Comparison of ENCODE assay signal across 9 cellular contexts in genomic region chr4:81030617-81031388, GRCh38. TPM values are rescaled to one million over a fixed set of nuclear protein-coding genes. Genes with fewer than 3 reads are reported as not detected.
A peak's percentile ranks its signal among the peaks of the same experiment; 100 is the strongest.
DNase-seq lines count a peak whose midpoint lies in the region; ATAC-seq and TF ChIP-seq lines count a peak whose summit lies in the region.
"Had no signal": no experiment of that assay in that cellular context is flagged by ENCODE, and none has a peak within 500 bp of the region (broad histone marks: within the 10 kb centered on the region; RNA-seq: fewer than 3 reads in every experiment).

Gene BMP3, plus strand, starts transcription at chr4:81030708. Its CDS starts 577 bp downstream, at chr4:81031285.

- no peak within 1 kb of the TSS for H3K27ac Mint-ChIP-seq in activated T-cell treated with anti-CD3 and anti-CD28 coated beads, Interleukin-2, amount 50 U/mL, for 24 hours
- H3K27ac Mint-ChIP-seq: activated naive CD4-positive, alpha-beta T cell treated with anti-CD3 and anti-CD28 coated beads, Interleukin-2, amount 50 U/mL, for 72 hours had no signal

- no peak within 1 kb of the TSS for H3K27ac ChIP-seq in SJSA1
- no peak within 1 kb of the TSS for H3K27ac ChIP-seq in esophagus squamous epithelium
- no peak within 1 kb of the TSS for H3K27ac ChIP-seq in neural cell (ENCODE audit: low read length)
- H3K27ac ChIP-seq in adrenal gland, result no peak within 1 kb of the TSS

- no peaks in the 10 kb centered on the region for H3K36me3 ChIP-seq in SJSA1
- H3K36me3 ChIP-seq in esophagus squamous epithelium, result no peaks in the 10 kb centered on the region
- H3K36me3 ChIP-seq in neural cell (ENCODE audit: insufficient read depth, low read length), result no peaks in the 10 kb centered on the region
- no peaks in the 10 kb centered on the region for H3K36me3 ChIP-seq in adrenal gland (replicated peaks in 1 of 2)

- DNase-seq in activated T-cell treated with anti-CD3 and anti-CD28 coated beads, Interleukin-2, amount 50 U/mL, for 24 hours, result peak; percentile 34
- no peak for DNase-seq in activated T-cell treated with anti-CD3 and anti-CD28 coated beads, Interleukin-2, amount 50 U/mL, for 1 hour
- peak in 1 of 2 experiments; percentile 4 for DNase-seq in SJSA1 (ENCODE audit: low read depth in 1 of 2, low spot score in 2 of 2)
- no peak for DNase-seq in esophagus squamous epithelium (lab: John Stamatoyannopoulos, UW)
- no peak for DNase-seq in AML-193 (lab: John Stamatoyannopoulos, UW)
- DNase-seq in adrenal gland, result no peak

- H2AFZ ChIP-seq in neural cell (ENCODE audit: low read depth, low read length), result no peak within 1 kb of the TSS

- H3K27me3 ChIP-seq in SJSA1 (replicated peaks), result peaks cover 54% of the 10 kb centered on the region
- peaks cover 0 to 96% (median 4%) of the 10 kb centered on the region in 4 donors for H3K27me3 ChIP-seq in esophagus squamous epithelium
- H3K27me3 ChIP-seq in neural cell (ENCODE audit: insufficient read depth, low read depth, low read length), result peaks cover 74% of the 10 kb centered on the region
- peaks cover 27% of the 10 kb centered on the region for H3K27me3 ChIP-seq in adrenal gland

- H3F3A ChIP-seq in neural cell (ENCODE audit: insufficient read depth, low read length, poor library complexity, severe bottlenecking), result no peaks in the 10 kb centered on the region

- no peaks in the 10 kb centered on the region for H3K36me3 Mint-ChIP-seq in activated T-cell treated with anti-CD3 and anti-CD28 coated beads, Interleukin-2, amount 50 U/mL, for 24 hours (ENCODE audit: low read depth)

- TF ChIP-seq RAD21 in neural cell (conservative IDR thresholded peaks at IDR 0.05), result peak; percentile 17

- TF ChIP-seq POLR2A in esophagus squamous epithelium (IDR thresholded peaks at IDR 0.05) (no peak), adrenal gland (IDR thresholded peaks at IDR 0.05) (no peak)

- peak within 1 kb of the TSS; percentile 78 for H3K4me3 Mint-ChIP-seq in activated T-cell treated with anti-CD3 and anti-CD28 coated beads, Interleukin-2, amount 50 U/mL, for 24 hours

- no peaks in the 10 kb centered on the region for H3K9me2 ChIP-seq in neural cell (ENCODE audit: insufficient read depth, low read length)

- intact Hi-C loops in esophagus squamous epithelium (cut with DNase I), result no loop called here
- intact Hi-C loops in adrenal gland (cut with DNase I), result no loop called here

- TF ChIP-seq CTCF in esophagus squamous epithelium (IDR thresholded peaks at IDR 0.05), result no peak
- no peak for TF ChIP-seq CTCF in neural cell (IDR thresholded peaks at IDR 0.05; ENCODE audit: poor library complexity, severe bottlenecking)
- no peak for TF ChIP-seq CTCF in adrenal gland (IDR thresholded peaks at IDR 0.05)

- H3K9ac ChIP-seq in neural cell (ENCODE audit: low read length), result peak within 1 kb of the TSS; percentile 49

- no peaks in the 10 kb centered on the region for H4K20me1 ChIP-seq in neural cell (ENCODE audit: insufficient read depth)

- H3K4me1 ChIP-seq in SJSA1 (replicated peaks), result peaks cover 8% of the 10 kb centered on the region; the same call in 1 of the 2 replicates
- peaks cover 0 to 22% (median 11%) of the 10 kb centered on the region in 3 donors for H3K4me1 ChIP-seq in esophagus squamous epithelium
- no peaks in the 10 kb centered on the region for H3K4me1 ChIP-seq in adrenal gland (replicated peaks in 1 of 2)

- no peaks in the 10 kb centered on the region for H3K9me3 ChIP-seq in SJSA1 (replicated peaks)
- H3K9me3 ChIP-seq in esophagus squamous epithelium, result no peaks in the 10 kb centered on the region
- no peaks in the 10 kb centered on the region for H3K9me3 ChIP-seq in neural cell (ENCODE audit: low read length)
- no peaks in the 10 kb centered on the region for H3K9me3 ChIP-seq in adrenal gland (replicated peaks in 1 of 3)

- 0 to 1% methylated on average over 2 to 36 of the region's 76 CpGs for WGBS in esophagus squamous epithelium, 2 donors
- WGBS in adrenal gland, 4 donors, result 0 to 4% (median 1%) methylated on average over 23 to 76 of the region's 76 CpGs

- peak within 1 kb of the TSS; percentile 81 for H3K4me2 ChIP-seq in neural cell (ENCODE audit: low read length)

- ATAC-seq in HG03095 (IDR thresholded peaks at IDR 0.05; ENCODE audit: unreplicated experiment), result no peak

- H3K79me2 ChIP-seq in neural cell (replicated peaks; ENCODE audit: insufficient read depth, low read length), result no peaks in the 10 kb centered on the region

- peaks cover 72% of the 10 kb centered on the region for H3K27me3 Mint-ChIP-seq in activated T-cell treated with anti-CD3 and anti-CD28 coated beads, Interleukin-2, amount 50 U/mL, for 24 hours

- H3K9me3 Mint-ChIP-seq in activated T-cell treated with anti-CD3 and anti-CD28 coated beads, Interleukin-2, amount 50 U/mL, for 24 hours, result no peaks in the 10 kb centered on the region
- H3K9me3 Mint-ChIP-seq: activated naive CD4-positive, alpha-beta T cell treated with anti-CD3 and anti-CD28 coated beads, Interleukin-2, amount 50 U/mL, for 72 hours had no signal

- no peak for TF ChIP-seq EP300 in neural cell (conservative IDR thresholded peaks at IDR 0.05; ENCODE audit: poor library complexity, severe bottlenecking)

- H3K4me3 ChIP-seq in SJSA1 (peak within 1 kb of the TSS; percentile 13), esophagus squamous epithelium (peak within 1 kb of the TSS; percentile 22 to 60 (median 33)), neural cell (ENCODE audit: low read length) (peak within 1 kb of the TSS; percentile 89), adrenal gland (peak within 1 kb of the TSS in 1 of 4 donors; percentile 26)

- H3K4me1 Mint-ChIP-seq in activated T-cell treated with anti-CD3 and anti-CD28 coated beads, Interleukin-2, amount 50 U/mL, for 24 hours (ENCODE audit: low read depth), result peaks cover 13% of the 10 kb centered on the region

TF ChIP-seq in neural cell, 6 proteins besides CTCF, POLR2A, EP300 and RAD21:
- TF ChIP-seq POLR2AphosphoS5 (IDR thresholded peaks at IDR 0.05), result peak; percentile 24
- peak; percentile 22 for TF ChIP-seq SMC3 (conservative IDR thresholded peaks at IDR 0.05; ENCODE audit: poor library complexity)
- no peak for TF ChIP-seq EZH2 (IDR thresholded peaks at IDR 0.05; ENCODE audit: borderline replicate concordance, insufficient read depth, low read length, poor library complexity, severe bottlenecking)

RNA-seq across cellular contexts. Expression of gene BMP3, which starts in this region (rescaled TPM):
- total RNA-seq in SJSA1 (2014; rRNA removed; shearing (Covaris generic)), result 0.03 and 0.11 TPM in 2 replicates
- total RNA-seq in esophagus squamous epithelium (under 1 TPM in 2 of 4 donors, not detected in 2; 0.11 to 0.53 TPM), adrenal gland (under 1 TPM; 0.07 to 0.94 (median 0.41) TPM)
- polyA plus RNA-seq in neural cell (1.5 and 2.7 TPM in 2 replicates), adrenal gland (under 1 TPM; 0.16 to 0.42 (median 0.27) TPM)
- 5.4 and 5.8 TPM in 2 replicates for polyA minus RNA-seq in neural cell
- total RNA-seq: activated naive CD4-positive, alpha-beta T cell treated with anti-CD3 and anti-CD28 coated beads, Interleukin-2, amount 50 U/mL, for 72 hours had no signal
